In genomic region chr6:25606151-25606550, GRCh38 we compare ENCODE assay signal across 20 cellular contexts. TPM values are rescaled to one million over a fixed set of nuclear protein-coding genes. Genes with fewer than 3 reads are reported as not detected.
DNase-seq lines count a peak whose midpoint lies in the region; ATAC-seq and TF ChIP-seq lines count a peak whose summit lies in the region.
"Had no signal": no experiment of that assay in that cellular context is flagged by ENCODE, and none has a peak within 500 bp of the region (broad histone marks: within the 10 kb centered on the region; RNA-seq: fewer than 3 reads in every experiment).

No MANE protein-coding gene starts in this region.

- no peaks in the 10 kb centered on the region for H3K4me1 Mint-ChIP-seq in neural crest cell
- H3K4me1 Mint-ChIP-seq: B cell, CD14-positive monocyte had no signal

- TF ChIP-seq CTCF in neural crest cell (conservative IDR thresholded peaks at IDR 0.05), result no peak

- ATAC-seq in HG03280 (IDR thresholded peaks at IDR 0.05; ENCODE audit: unreplicated experiment), result no peak
- ATAC-seq: HepG2, T-cell had no signal

- H3K36me3 Mint-ChIP-seq in neural crest cell (ENCODE audit: low read depth), result no peaks in the 10 kb centered on the region
- H3K36me3 Mint-ChIP-seq: CD14-positive monocyte had no signal

- H3K9me3 Mint-ChIP-seq in neural crest cell, result no peaks in the 10 kb centered on the region
- H3K9me3 Mint-ChIP-seq: CD14-positive monocyte, T-cell had no signal

- H3K4me3 Mint-ChIP-seq in neural crest cell, result no peak overlapping the region
- H3K4me3 Mint-ChIP-seq: B cell, CD14-positive monocyte, T-cell had no signal

- H3K27me3 Mint-ChIP-seq in neural crest cell (ENCODE audit: low read depth), result no peaks in the 10 kb centered on the region
- H3K27me3 Mint-ChIP-seq: T-cell had no signal

- peak overlapping the region; percentile 35 for H3K27ac Mint-ChIP-seq in neural crest cell (ENCODE audit: unreplicated experiment)
- H3K27ac Mint-ChIP-seq: B cell, T-cell had no signal

- peak; percentile 69 for DNase-seq in NCI-H345 (lab: John Stamatoyannopoulos, UW)
- no peak for DNase-seq in NCI-H345 treated with DMSO at 0.1 percent for 48 hours (lab: John Stamatoyannopoulos, UW; ENCODE audit: unreplicated experiment)
- peak; percentile 84 for DNase-seq in NCI-H146 (lab: John Stamatoyannopoulos, UW)
- peak; percentile 43 for DNase-seq in NCI-H510A treated with DMSO at 0.1 percent for 48 hours (lab: John Stamatoyannopoulos, UW)
- no peak for DNase-seq in neural crest cell (ENCODE audit: low read depth, low spot score)
- no peak for DNase-seq in HuH-7.5 (ENCODE audit: low spot score)
- DNase-seq: DMS79, KBM-7, MM.1S, NCI-H1048, NCI-H1436 treated with DMSO at 0.1 percent for 48 hours, NCI-H2029 treated with DMSO at 0.1 percent for 48 hours, T-cell, T-helper 9 cell had no signal

RNA-seq across cellular contexts. Expression of gene SCGN, which starts 45.9 kb away (rescaled TPM):
- not detected in 2 replicates for total RNA-seq in neural crest cell
- total RNA-seq: A172, B cell, HT-29, T-cell had no signal

Comparison
In these comparisons a context has a peak if more than half of its experiments do, and no peak if none do; other contexts are left out.
1. DNase-seq: peak in NCI-H345 (single experiment), NCI-H146 (single experiment) and NCI-H510A treated with DMSO at 0.1 percent for 48 hours (single experiment); none in NCI-H345 treated with DMSO at 0.1 percent for 48 hours (single experiment), neural crest cell (single experiment) and HuH-7.5 (single experiment).